ENCODE assay signal across 10 cellular contexts in genomic region chr3:70360985-70361384, GRCh38. TPM values are rescaled to one million over a fixed set of nuclear protein-coding genes. Genes with fewer than 3 reads are reported as not detected.
A peak's percentile ranks its signal among the peaks of the same experiment; 100 is the strongest.
DNase-seq lines count a peak whose midpoint lies in the region; ATAC-seq and TF ChIP-seq lines count a peak whose summit lies in the region.
"Had no signal": no experiment of that assay in that cellular context is flagged by ENCODE, and none has a peak within 500 bp of the region (broad histone marks: within the 10 kb centered on the region; RNA-seq: fewer than 3 reads in every experiment).

No MANE protein-coding gene starts in this region.

- no peak for TF ChIP-seq CTCF in foreskin keratinocyte (conservative IDR thresholded peaks at IDR 0.05)

- DNase-seq in foreskin keratinocyte (peak in 1 of 2 donors; percentile 4), NCI-H128 (lab: John Stamatoyannopoulos, UW; ENCODE audit: unreplicated experiment) (no peak), NCI-H1436 (lab: John Stamatoyannopoulos, UW) (no peak), HT-29 (ENCODE audit: low spot score) (no peak)
- no peak for DNase-seq in activated effector memory CD4-positive, alpha-beta T cell treated with anti-CD3 and anti-CD28 coated beads, Interleukin-2, amount 50 U/mL, for 16 hours
- DNase-seq: colonic mucosa had no signal

- H3K27ac ChIP-seq in foreskin keratinocyte = no peak overlapping the region
- H3K27ac ChIP-seq: colonic mucosa had no signal

- no peaks in the 10 kb centered on the region for H3K27me3 ChIP-seq in foreskin keratinocyte
- H3K27me3 ChIP-seq: colonic mucosa had no signal

- no peaks in the 10 kb centered on the region for H3K4me1 ChIP-seq in foreskin keratinocyte
- H3K4me1 ChIP-seq: colonic mucosa had no signal

- ATAC-seq in GM18861 (IDR thresholded peaks at IDR 0.05; ENCODE audit: unreplicated experiment) (peak; percentile 85), GM21786 (IDR thresholded peaks at IDR 0.05; ENCODE audit: unreplicated experiment) (peak; percentile 80), HG03575 (IDR thresholded peaks at IDR 0.05; ENCODE audit: extremely low read depth, insufficient number of reproducible peaks, low FRiP score, unreplicated experiment) (peak; percentile 78), foreskin keratinocyte (peak; percentile 37)

RNA-seq across cellular contexts. Expression of gene MDFIC2, which starts 48.5 kb away (rescaled TPM):
- total RNA-seq in foreskin keratinocyte = not detected in 2 replicates
- polyA plus RNA-seq in foreskin keratinocyte = not detected in 2 replicates
- not detected in 2 replicates for total RNA-seq in HT-29 (2014; rRNA removed; shearing (Covaris generic))
- total RNA-seq: colonic mucosa, lung microvascular endothelial cell had no signal
